Comparison of ENCODE assay signal across 9 cellular contexts in the genomic region with DNA sequence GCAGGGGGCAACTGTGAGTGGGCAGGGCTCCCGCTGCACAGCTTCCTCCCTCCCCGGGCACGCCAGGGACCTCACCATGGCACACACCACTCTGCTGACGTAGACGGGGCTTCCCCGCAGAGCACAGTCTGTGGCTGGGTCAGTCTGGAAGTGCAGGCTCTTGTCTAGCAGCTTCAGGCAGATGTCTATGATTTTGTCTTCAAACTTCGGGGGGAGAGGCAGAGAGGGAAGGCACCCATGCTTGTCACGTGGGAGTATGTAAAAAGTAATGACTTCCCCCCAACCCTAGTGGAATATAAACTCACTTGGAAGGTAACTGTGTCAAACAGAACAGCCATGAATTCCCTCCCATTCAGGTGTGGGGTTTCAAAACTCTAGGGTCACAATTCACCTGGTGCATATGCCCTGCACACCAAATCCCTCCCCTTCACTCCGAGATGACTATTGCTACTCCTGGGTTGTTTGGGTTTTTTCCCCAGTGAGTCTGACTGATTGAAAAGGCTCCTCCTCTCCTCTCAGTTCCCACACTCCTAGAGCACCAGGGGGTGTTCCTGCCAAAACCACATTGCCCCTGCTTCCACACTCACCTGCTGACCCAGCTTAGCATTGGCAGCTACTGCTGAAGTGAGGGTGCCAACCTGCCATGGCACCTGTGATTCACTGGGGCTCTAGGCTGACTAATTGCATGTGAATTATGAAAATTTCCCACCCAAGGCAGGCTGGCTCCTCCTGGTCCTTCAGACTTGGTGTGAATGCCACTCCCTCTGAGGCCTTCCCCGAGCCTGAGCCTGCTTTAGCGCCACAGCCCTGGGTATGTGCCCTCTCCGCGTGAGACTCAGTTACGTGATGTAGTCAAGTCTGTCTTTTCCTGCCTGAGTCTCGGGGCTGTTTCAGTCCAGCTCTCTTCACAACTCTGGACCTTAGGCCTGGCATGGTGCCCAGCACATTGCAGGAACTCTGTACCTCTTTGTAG. TPM values are rescaled to one million over a fixed set of nuclear protein-coding genes. Genes with fewer than 3 reads are reported as not detected.
DNase-seq lines count a peak whose midpoint lies in the region; ATAC-seq and TF ChIP-seq lines count a peak whose summit lies in the region.
"Had no signal": no experiment of that assay in that cellular context is flagged by ENCODE, and none has a peak within 500 bp of the region (broad histone marks: within the 10 kb centered on the region; RNA-seq: fewer than 3 reads in every experiment).

No MANE protein-coding gene starts in this region.

- H3K9me2 ChIP-seq in Loucy (replicated peaks; ENCODE audit: low read depth, low read length): no peaks in the 10 kb centered on the region
- no peaks in the 10 kb centered on the region for H3K9me2 ChIP-seq in Karpas-422 (replicated peaks; ENCODE audit: insufficient read depth, low read length)

- H3K27me3 Mint-ChIP-seq in CD4-positive, CD25-positive, alpha-beta regulatory T cell: peaks cover 5% of the 10 kb centered on the region
- peaks cover 34% of the 10 kb centered on the region for H3K27me3 Mint-ChIP-seq in dendritic cell treated with granulocyte-macrophage colony-stimulating factor and Interleukin-4, amounts not matched to agents 40 ng/mL and 50 ng/mL, for 4 days

- H3K4me1 Mint-ChIP-seq in CD4-positive, CD25-positive, alpha-beta regulatory T cell: peaks cover 0 to 12% (median 2%) of the 10 kb centered on the region in 4 donors
- peaks cover 46% of the 10 kb centered on the region for H3K4me1 Mint-ChIP-seq in dendritic cell treated with granulocyte-macrophage colony-stimulating factor and Interleukin-4, amounts not matched to agents 40 ng/mL and 50 ng/mL, for 4 days (ENCODE audit: low read depth)

- H3K79me2 ChIP-seq in Loucy (ENCODE audit: insufficient read depth, low read length) (no peaks in the 10 kb centered on the region), Karpas-422 (ENCODE audit: low read length) (no peaks in the 10 kb centered on the region)

- H3K4me3 Mint-ChIP-seq in CD4-positive, CD25-positive, alpha-beta regulatory T cell: no peak overlapping the region
- H3K4me3 Mint-ChIP-seq in dendritic cell treated with granulocyte-macrophage colony-stimulating factor and Interleukin-4, amounts not matched to agents 40 ng/mL and 50 ng/mL, for 4 days: no peak overlapping the region

- ATAC-seq in CD4-positive, CD25-positive, alpha-beta regulatory T cell (ENCODE audit: low read depth in 2 of 2): peak; percentile 52 to 64
- peak; percentile 51 for ATAC-seq in GM21360 (IDR thresholded peaks at IDR 0.05; ENCODE audit: unreplicated experiment)

- peaks cover 0 to 1% (median 0%) of the 10 kb centered on the region in 7 donors for H3K9me3 Mint-ChIP-seq in CD4-positive, CD25-positive, alpha-beta regulatory T cell
- H3K9me3 Mint-ChIP-seq in dendritic cell treated with granulocyte-macrophage colony-stimulating factor and Interleukin-4, amounts not matched to agents 40 ng/mL and 50 ng/mL, for 4 days: no peaks in the 10 kb centered on the region

- H3K9ac ChIP-seq in Loucy (ENCODE audit: low read depth, low read length, poor library complexity, severe bottlenecking) (no peak overlapping the region), Karpas-422 (ENCODE audit: low read length) (no peak overlapping the region)

- H3K4me1 ChIP-seq in CD4-positive, CD25-positive, alpha-beta regulatory T cell (ENCODE audit: control insufficient read depth, insufficient read depth, low read length, poor library complexity, severe bottlenecking): no peaks in the 10 kb centered on the region
- H3K4me1 ChIP-seq in Loucy (ENCODE audit: insufficient read depth, low read length, poor library complexity, severe bottlenecking): peaks cover 37% of the 10 kb centered on the region
- no peaks in the 10 kb centered on the region for H3K4me1 ChIP-seq in Karpas-422 (ENCODE audit: low read length)

- H3F3A ChIP-seq in Loucy (ENCODE audit: low read depth): no peaks in the 10 kb centered on the region

- peak in 1 of 3 donors; percentile 27 for DNase-seq in CD4-positive, CD25-positive, alpha-beta regulatory T cell
- peak; percentile 23 for DNase-seq in stimulated activated CD4-positive, alpha-beta T cell treated with anti-CD3 and anti-CD28 coated beads, Interleukin-4, amount 100 ng/mL, for 24 hours
- DNase-seq in Karpas-422 (no peak), NCI-H510A (lab: John Stamatoyannopoulos, UW) (no peak), mesenteric fat pad (ENCODE audit: low spot score) (no peak)

- H3K36me3 ChIP-seq in CD4-positive, CD25-positive, alpha-beta regulatory T cell (ENCODE audit: control insufficient read depth, insufficient read depth, low read length): no peaks in the 10 kb centered on the region
- no peaks in the 10 kb centered on the region for H3K36me3 ChIP-seq in Loucy (ENCODE audit: insufficient read depth, low read length)
- H3K36me3 ChIP-seq in Karpas-422 (ENCODE audit: insufficient read depth, low read length): no peaks in the 10 kb centered on the region

- no peak overlapping the region for H3K27ac Mint-ChIP-seq in CD4-positive, CD25-positive, alpha-beta regulatory T cell
- H3K27ac Mint-ChIP-seq in dendritic cell treated with granulocyte-macrophage colony-stimulating factor and Interleukin-4, amounts not matched to agents 40 ng/mL and 50 ng/mL, for 4 days: peak overlapping the region; percentile 49

- peaks cover 2% of the 10 kb centered on the region for H3K27me3 ChIP-seq in CD4-positive, CD25-positive, alpha-beta regulatory T cell (ENCODE audit: control insufficient read depth, insufficient read depth, low read length)
- H3K27me3 ChIP-seq in Loucy (ENCODE audit: insufficient read depth, low read length, poor library complexity, severe bottlenecking): no peaks in the 10 kb centered on the region
- H3K27me3 ChIP-seq in Karpas-422 (ENCODE audit: low read length): no peaks in the 10 kb centered on the region

- peaks cover 5% of the 10 kb centered on the region for H3K36me3 Mint-ChIP-seq in CD4-positive, CD25-positive, alpha-beta regulatory T cell
- H3K36me3 Mint-ChIP-seq in dendritic cell treated with granulocyte-macrophage colony-stimulating factor and Interleukin-4, amounts not matched to agents 40 ng/mL and 50 ng/mL, for 4 days (ENCODE audit: low read depth): no peaks in the 10 kb centered on the region

- H3K9me3 ChIP-seq in CD4-positive, CD25-positive, alpha-beta regulatory T cell (ENCODE audit: control insufficient read depth in 2 of 2, low read length in 2 of 2): no peaks in the 10 kb centered on the region
- H3K9me3 ChIP-seq in Loucy (ENCODE audit: insufficient read depth, low read depth, low read length) (no peaks in the 10 kb centered on the region), Karpas-422 (ENCODE audit: low read length) (no peaks in the 10 kb centered on the region)

- no peak overlapping the region for H3K27ac ChIP-seq in CD4-positive, CD25-positive, alpha-beta regulatory T cell (ENCODE audit: insufficient read depth, low read length, poor library complexity, severe bottlenecking)
- H3K27ac ChIP-seq in Karpas-422 (ENCODE audit: low read length): no peak overlapping the region

- H4K20me1 ChIP-seq in Loucy (ENCODE audit: insufficient read depth, low read length, poor library complexity, severe bottlenecking) (no peaks in the 10 kb centered on the region), Karpas-422 (ENCODE audit: insufficient read depth, low read depth, low read length) (no peaks in the 10 kb centered on the region)

- no peak for TF ChIP-seq CTCF in Loucy (conservative IDR thresholded peaks at IDR 0.05; ENCODE audit: low read length)

- H3K4me2 ChIP-seq in Loucy (ENCODE audit: low read depth, low read length, poor library complexity, severe bottlenecking): peak overlapping the region; percentile 23
- H3K4me2 ChIP-seq in Karpas-422 (ENCODE audit: low read depth, low read length, poor library complexity, severe bottlenecking): no peak overlapping the region

- intact Hi-C loops in dendritic cell treated with granulocyte-macrophage colony-stimulating factor and Interleukin-4, amounts not matched to agents 40 ng/mL and 50 ng/mL, for 4 days (cut with micrococcal nuclease): no loop called here

- no peak overlapping the region for H3K4me3 ChIP-seq in CD4-positive, CD25-positive, alpha-beta regulatory T cell (ENCODE audit: low read depth, low read length)
- H3K4me3 ChIP-seq in Loucy (ENCODE audit: low read length, poor library complexity, severe bottlenecking) (no peak overlapping the region), Karpas-422 (ENCODE audit: low read length) (no peak overlapping the region)

- H2AFZ ChIP-seq in Loucy (ENCODE audit: low read length) (no peak overlapping the region; the same call in 1 of the 2 replicates), Karpas-422 (ENCODE audit: low read length) (no peak overlapping the region)

RNA-seq across cellular contexts. Expression of a gene that starts 13.0 kb away (rescaled TPM):
- total RNA-seq in CD4-positive, CD25-positive, alpha-beta regulatory T cell: not detected
- not detected for polyA plus RNA-seq in CD4-positive, CD25-positive, alpha-beta regulatory T cell
- total RNA-seq in Karpas-422 (2014; rRNA removed; shearing (Covaris generic); ENCODE audit: low replicate concordance): not detected in 2 replicates
- total RNA-seq in mesenteric fat pad: 0.45 TPM
- total RNA-seq: pulmonary artery endothelial cell had no signal

RNA-seq across cellular contexts. Expression of a gene that starts 32.9 kb away (rescaled TPM):
- total RNA-seq in CD4-positive, CD25-positive, alpha-beta regulatory T cell: not detected
- under 1 TPM in 1 of 4 donors, not detected in 3; 0.53 TPM for polyA plus RNA-seq in CD4-positive, CD25-positive, alpha-beta regulatory T cell
- total RNA-seq in Karpas-422 (2014; rRNA removed; shearing (Covaris generic); ENCODE audit: low replicate concordance): not detected in 2 replicates
- 2.8 TPM for total RNA-seq in mesenteric fat pad
- total RNA-seq: pulmonary artery endothelial cell had no signal

RNA-seq across cellular contexts. Expression of a gene that starts 48.3 kb away (rescaled TPM):
- not detected for total RNA-seq in CD4-positive, CD25-positive, alpha-beta regulatory T cell
- not detected for polyA plus RNA-seq in CD4-positive, CD25-positive, alpha-beta regulatory T cell
- not detected in 2 replicates for total RNA-seq in Karpas-422 (2014; rRNA removed; shearing (Covaris generic); ENCODE audit: low replicate concordance)
- total RNA-seq in mesenteric fat pad: not detected
- total RNA-seq: pulmonary artery endothelial cell had no signal
